In genomic region chr1:225694151-225694603, GRCh38 we compare ENCODE assay signal across 1 cellular context.
TF ChIP-seq lines count a peak whose summit lies in the region.

No MANE protein-coding gene starts in this region.

TF ChIP-seq in HepG2, 621 proteins besides CTCF, POLR2A, EP300 and RAD21 (continued from another document and continues in another):
- TF ChIP-seq ZNF407 (CRISPR knock-in tag; IDR thresholded peaks at IDR 0.05; ENCODE audit: not compliant biosample characterization) (no peak), ZNF574 (CRISPR knock-in tag; IDR thresholded peaks at IDR 0.05) (no peak), ZNF710 (CRISPR knock-in tag; IDR thresholded peaks at IDR 0.05; ENCODE audit: borderline replicate concordance) (peak; percentile 41; the same call in 1 of the 2 replicates), TBL1XR1 (IDR thresholded peaks at IDR 0.05; ENCODE audit: borderline replicate concordance, low read length, partially characterized antibody) (peak; percentile 29), BCLAF1 (IDR thresholded peaks at IDR 0.05) (no peak), ZNF256 (CRISPR knock-in tag; conservative IDR thresholded peaks at IDR 0.05) (no peak), ZNF605 (CRISPR knock-in tag; IDR thresholded peaks at IDR 0.05) (peak; percentile 27; the same call in 1 of the 2 replicates), ZNF121 (CRISPR knock-in tag; IDR thresholded peaks at IDR 0.05) (no peak), GMEB2 (CRISPR knock-in tag; IDR thresholded peaks at IDR 0.05; ENCODE audit: low read depth) (no peak), KDM2A (CRISPR knock-in tag; IDR thresholded peaks at IDR 0.05; ENCODE audit: borderline replicate concordance, low read depth) (no peak), ZNF703 (CRISPR knock-in tag; IDR thresholded peaks at IDR 0.05; ENCODE audit: borderline replicate concordance) (no peak), ISL2 (CRISPR knock-in tag; IDR thresholded peaks at IDR 0.05) (peak; percentile 95), FOSL2 (CRISPR knock-in tag; IDR thresholded peaks at IDR 0.05) (peak; percentile 78), ZGPAT (CRISPR knock-in tag; IDR thresholded peaks at IDR 0.05) (peak; percentile 66; the same call in 1 of the 2 replicates), MXI1 (IDR thresholded peaks at IDR 0.05; ENCODE audit: borderline replicate concordance, low read depth, low read length) (peak; percentile 22; the same call in 1 of the 3 replicates), ZFX (CRISPR knock-in tag; IDR thresholded peaks at IDR 0.05; ENCODE audit: low read depth) (no peak), SOX6 (IDR thresholded peaks at IDR 0.05) (no peak), SOX6 (CRISPR knock-in tag; IDR thresholded peaks at IDR 0.05) (peak; percentile 95), REPIN1 (CRISPR knock-in tag; IDR thresholded peaks at IDR 0.05; ENCODE audit: borderline replicate concordance, low read depth) (no peak; the same call in 1 of the 2 replicates), TGIF2 (CRISPR knock-in tag; IDR thresholded peaks at IDR 0.05) (0 out of 2 replicates have a peak, but pooled peaks have one; percentile 57), NFKBIZ (CRISPR knock-in tag; IDR thresholded peaks at IDR 0.05) (0 out of 2 replicates have a peak, but pooled peaks have one; percentile 16), BCL6 (CRISPR knock-in tag; IDR thresholded peaks at IDR 0.05) (peak; percentile 89), ZNF318 (CRISPR knock-in tag; IDR thresholded peaks at IDR 0.05) (no peak)
